ENCODE assay signal across 8 cellular contexts in genomic region chr2:62014102-62014501, GRCh38.
DNase-seq lines count a peak whose midpoint lies in the region; ATAC-seq and TF ChIP-seq lines count a peak whose summit lies in the region.

No MANE protein-coding gene starts in this region.

- no peak overlapping the region for H2BK5ac ChIP-seq in mesendoderm (ENCODE audit: low read length)

- H3K36me3 ChIP-seq in BJ (ENCODE audit: control insufficient read depth, insufficient read depth, low read length) (no peaks in the 10 kb centered on the region), mesendoderm (ENCODE audit: control insufficient read depth, insufficient read depth, low read length) (no peaks in the 10 kb centered on the region)

- H3K23ac ChIP-seq in mesendoderm (ENCODE audit: low read length): no peak overlapping the region

- CTCF ChIA-PET in BJ (lab: Yijun Ruan, JAX): interaction anchor here (0.6 kb wide), 1 partner anchor 1478 kb away, joined by 5 read pairs; no protein-coding TSS in a partner anchor

- H2BK120ac ChIP-seq in mesendoderm (ENCODE audit: low read depth, low read length): no peak overlapping the region

- H3K4me1 Mint-ChIP-seq in immature natural killer cell: peaks cover 6 to 7% of the 10 kb centered on the region in 2 donors

- no peaks in the 10 kb centered on the region for H3K79me1 ChIP-seq in mesendoderm (ENCODE audit: low read length)

- H3K18ac ChIP-seq in mesendoderm (ENCODE audit: low read length): no peak overlapping the region

- no peak for ATAC-seq in HG02623 (IDR thresholded peaks at IDR 0.05; ENCODE audit: unreplicated experiment)

- no peak overlapping the region for H2BK15ac ChIP-seq in mesendoderm (replicated peaks; ENCODE audit: low read depth)

- no peak overlapping the region for H3K9ac ChIP-seq in mesendoderm (ENCODE audit: low read length)

- peak; percentile 39 for TF ChIP-seq CTCF in BJ (IDR thresholded peaks at IDR 0.05; ENCODE audit: insufficient read depth, low read depth, low read length)

- POLR2A ChIA-PET in BJ (lab: Charles Lee): no interaction called here

- DNase-seq in BJ (ENCODE audit: low read depth): peak; percentile 16
- peak; percentile 90 for DNase-seq in NCI-H2171 treated with DMSO at 0.1 percent for 48 hours (lab: John Stamatoyannopoulos, UW)
- peak; percentile 90 for DNase-seq in dedifferentiated amniotic fluid mesenchymal stem cell (ENCODE audit: extremely low spot score)
- DNase-seq in mesendoderm: peak; percentile 42
- DNase-seq in immature natural killer cell: no peak
- DNase-seq in NCI-H526 treated with DMSO at 0.1 percent for 48 hours (lab: John Stamatoyannopoulos, UW): no peak
- DNase-seq in activated CD4-positive, alpha-beta T cell treated with anti-CD3 and anti-CD28 coated beads, Interleukin-2, amount 50 U/mL, for 1 hour: no peak

- no peaks in the 10 kb centered on the region for H3K9me3 Mint-ChIP-seq in immature natural killer cell

- H3K4me1 ChIP-seq in mesendoderm (ENCODE audit: control insufficient read depth, low read depth, low read length): no peaks in the 10 kb centered on the region

- no peak overlapping the region for H4K8ac ChIP-seq in mesendoderm (ENCODE audit: low read depth, low read length)

- no peak overlapping the region for H4K5ac ChIP-seq in mesendoderm (ENCODE audit: low read length)

- H3K36me3 Mint-ChIP-seq in immature natural killer cell: peaks cover 0 to 9% (median 5%) of the 10 kb centered on the region in 3 donors

- peaks cover 0 to 2% (median under 1%) of the 10 kb centered on the region in 3 donors for H3K27me3 Mint-ChIP-seq in immature natural killer cell (ENCODE audit: low read depth in 3 of 3)

- WGBS in mesendoderm (ENCODE audit: extremely low coverage, insufficient coverage, low lambda C conversion rate): no CpG with 5 or more reads among the region's 2 CpGs

- no peak overlapping the region for H3K4ac ChIP-seq in mesendoderm (ENCODE audit: low read depth, low read length)

- H3K4me3 Mint-ChIP-seq in immature natural killer cell: no peak overlapping the region

- H2AK5ac ChIP-seq in mesendoderm (ENCODE audit: low read length): no peak overlapping the region

- no peak overlapping the region for H3K27ac Mint-ChIP-seq in immature natural killer cell

- H3K4me2 ChIP-seq in mesendoderm (ENCODE audit: low read length): no peak overlapping the region

- H3K27me3 ChIP-seq in BJ (ENCODE audit: control insufficient read depth, insufficient read depth, low read length) (no peaks in the 10 kb centered on the region), mesendoderm (ENCODE audit: insufficient read depth, low read length, poor library complexity) (no peaks in the 10 kb centered on the region)

- H3K4me3 ChIP-seq in BJ (ENCODE audit: low read depth, low read length) (no peak overlapping the region), mesendoderm (ENCODE audit: low read length) (no peak overlapping the region)

- H3K27ac ChIP-seq in mesendoderm (ENCODE audit: low read depth, low read length): no peak overlapping the region

- H3K56ac ChIP-seq in mesendoderm (ENCODE audit: low read length): no peak overlapping the region

- no peaks in the 10 kb centered on the region for H3K79me2 ChIP-seq in mesendoderm (ENCODE audit: control insufficient read depth, insufficient read depth, low read length)

Comparison
In these comparisons a context has a peak if more than half of its experiments do, and no peak if none do; other contexts are left out.
1. DNase-seq: peak in BJ (single experiment), NCI-H2171 treated with DMSO at 0.1 percent for 48 hours (single experiment), dedifferentiated amniotic fluid mesenchymal stem cell (single experiment) and mesendoderm (single experiment); none in immature natural killer cell (0 of 3), NCI-H526 treated with DMSO at 0.1 percent for 48 hours (single experiment) and activated CD4-positive, alpha-beta T cell treated with anti-CD3 and anti-CD28 coated beads, Interleukin-2, amount 50 U/mL, for 1 hour (single experiment).